Comparison of ENCODE assay signal across 1 cellular context in the genomic region with DNA sequence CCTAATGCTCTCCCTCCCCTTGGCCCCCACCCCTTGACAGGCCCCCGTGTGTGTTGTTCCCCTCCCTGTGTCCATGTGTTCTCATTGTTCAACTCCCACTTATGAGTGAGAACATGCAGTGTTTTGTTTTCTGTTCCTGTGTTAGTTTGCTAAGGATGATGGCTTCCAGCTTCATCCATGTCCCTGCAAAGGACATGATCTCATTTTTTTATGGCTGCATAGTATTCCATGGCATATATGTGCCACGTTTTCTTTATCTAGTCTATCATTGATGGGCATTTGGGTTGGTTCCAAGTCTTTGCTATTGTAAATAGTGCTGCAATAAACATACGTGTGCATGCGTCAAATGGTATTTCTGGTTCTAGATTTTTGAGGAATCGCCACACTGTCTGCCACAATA.
A peak's percentile ranks its signal among the peaks of the same experiment; 100 is the strongest.
TF ChIP-seq lines count a peak whose summit lies in the region.

No MANE protein-coding gene starts in this region.

TF ChIP-seq in K562, 482 proteins besides CTCF, POLR2A, EP300 and RAD21:
- peak; percentile 73 for TF ChIP-seq ZNF146 (CRISPR knock-in tag; IDR thresholded peaks at IDR 0.05; ENCODE audit: unreplicated experiment)
TF ChIP-seq in K562: peak in this region for 1; not testable (repeated sequence) for 481.
